1 cellular context compared by ENCODE assay signal in genomic region chr1:205351984-205352713, GRCh38.
TF ChIP-seq lines count a peak whose summit lies in the region.

No MANE protein-coding gene starts in this region.

TF ChIP-seq in HepG2, 621 proteins besides CTCF, POLR2A, EP300 and RAD21:
- TF ChIP-seq, protein P1, sequence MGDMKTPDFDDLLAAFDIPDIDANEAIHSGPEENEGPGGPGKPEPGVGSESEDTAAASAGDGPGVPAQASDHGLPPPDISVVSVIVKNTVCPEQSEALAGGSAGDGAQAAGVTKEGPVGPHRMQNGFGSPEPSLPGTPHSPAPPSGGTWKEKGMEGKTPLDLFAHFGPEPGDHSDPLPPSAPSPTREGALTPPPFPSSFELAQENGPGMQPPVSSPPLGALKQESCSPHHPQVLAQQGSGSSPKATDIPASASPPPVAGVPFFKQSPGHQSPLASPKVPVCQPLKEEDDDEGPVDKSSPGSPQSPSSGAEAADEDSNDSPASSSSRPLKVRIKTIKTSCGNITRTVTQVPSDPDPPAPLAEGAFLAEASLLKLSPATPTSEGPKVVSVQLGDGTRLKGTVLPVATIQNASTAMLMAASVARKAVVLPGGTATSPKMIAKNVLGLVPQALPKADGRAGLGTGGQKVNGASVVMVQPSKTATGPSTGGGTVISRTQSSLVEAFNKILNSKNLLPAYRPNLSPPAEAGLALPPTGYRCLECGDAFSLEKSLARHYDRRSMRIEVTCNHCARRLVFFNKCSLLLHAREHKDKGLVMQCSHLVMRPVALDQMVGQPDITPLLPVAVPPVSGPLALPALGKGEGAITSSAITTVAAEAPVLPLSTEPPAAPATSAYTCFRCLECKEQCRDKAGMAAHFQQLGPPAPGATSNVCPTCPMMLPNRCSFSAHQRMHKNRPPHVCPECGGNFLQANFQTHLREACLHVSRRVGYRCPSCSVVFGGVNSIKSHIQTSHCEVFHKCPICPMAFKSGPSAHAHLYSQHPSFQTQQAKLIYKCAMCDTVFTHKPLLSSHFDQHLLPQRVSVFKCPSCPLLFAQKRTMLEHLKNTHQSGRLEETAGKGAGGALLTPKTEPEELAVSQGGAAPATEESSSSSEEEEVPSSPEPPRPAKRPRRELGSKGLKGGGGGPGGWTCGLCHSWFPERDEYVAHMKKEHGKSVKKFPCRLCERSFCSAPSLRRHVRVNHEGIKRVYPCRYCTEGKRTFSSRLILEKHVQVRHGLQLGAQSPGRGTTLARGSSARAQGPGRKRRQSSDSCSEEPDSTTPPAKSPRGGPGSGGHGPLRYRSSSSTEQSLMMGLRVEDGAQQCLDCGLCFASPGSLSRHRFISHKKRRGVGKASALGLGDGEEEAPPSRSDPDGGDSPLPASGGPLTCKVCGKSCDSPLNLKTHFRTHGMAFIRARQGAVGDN (CRISPR knock-in tag; IDR thresholded peaks at IDR 0.05), result 0 out of 2 replicates have a peak, but pooled peaks have one; percentile 10
- TF ChIP-seq NKX3-1 (CRISPR knock-in tag; IDR thresholded peaks at IDR 0.05) (no peak), STAG1 (CRISPR knock-in tag; IDR thresholded peaks at IDR 0.05) (0 out of 2 replicates have a peak, but pooled peaks have one; percentile 33)
